Comparison of ENCODE assay signal across 1 cellular context in the genomic region with DNA sequence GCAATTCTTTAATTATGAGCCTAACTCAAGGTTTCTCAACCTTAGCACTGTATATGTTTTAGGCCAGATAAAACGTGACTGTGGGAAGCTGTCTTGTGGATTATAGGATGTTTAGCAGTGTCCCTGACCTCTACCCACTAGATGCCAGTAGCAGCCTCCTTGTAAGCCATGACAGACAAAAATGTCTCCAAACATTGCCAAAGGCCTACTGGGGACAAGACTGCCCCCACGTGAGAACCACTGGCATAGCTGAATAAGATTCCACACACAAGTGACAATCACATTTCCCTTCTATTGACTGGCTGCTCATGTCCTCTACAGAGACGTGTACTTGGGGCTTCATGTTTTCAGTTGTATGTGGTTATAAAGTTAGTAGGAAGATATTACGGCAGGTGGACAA.
TF ChIP-seq lines count a peak whose summit lies in the region.

No MANE protein-coding gene starts in this region.

TF ChIP-seq in H1, 55 proteins besides CTCF, POLR2A, EP300 and RAD21:
- TF ChIP-seq SP2 (IDR thresholded peaks at IDR 0.05; ENCODE audit: low read length), result no peak
- TF ChIP-seq TEAD4 (IDR thresholded peaks at IDR 0.05; ENCODE audit: low read depth, low read length), result 0 out of 2 replicates have a peak, but pooled peaks have one; percentile 36
